Comparison of ENCODE assay signal across 1 cellular context in the genomic region with DNA sequence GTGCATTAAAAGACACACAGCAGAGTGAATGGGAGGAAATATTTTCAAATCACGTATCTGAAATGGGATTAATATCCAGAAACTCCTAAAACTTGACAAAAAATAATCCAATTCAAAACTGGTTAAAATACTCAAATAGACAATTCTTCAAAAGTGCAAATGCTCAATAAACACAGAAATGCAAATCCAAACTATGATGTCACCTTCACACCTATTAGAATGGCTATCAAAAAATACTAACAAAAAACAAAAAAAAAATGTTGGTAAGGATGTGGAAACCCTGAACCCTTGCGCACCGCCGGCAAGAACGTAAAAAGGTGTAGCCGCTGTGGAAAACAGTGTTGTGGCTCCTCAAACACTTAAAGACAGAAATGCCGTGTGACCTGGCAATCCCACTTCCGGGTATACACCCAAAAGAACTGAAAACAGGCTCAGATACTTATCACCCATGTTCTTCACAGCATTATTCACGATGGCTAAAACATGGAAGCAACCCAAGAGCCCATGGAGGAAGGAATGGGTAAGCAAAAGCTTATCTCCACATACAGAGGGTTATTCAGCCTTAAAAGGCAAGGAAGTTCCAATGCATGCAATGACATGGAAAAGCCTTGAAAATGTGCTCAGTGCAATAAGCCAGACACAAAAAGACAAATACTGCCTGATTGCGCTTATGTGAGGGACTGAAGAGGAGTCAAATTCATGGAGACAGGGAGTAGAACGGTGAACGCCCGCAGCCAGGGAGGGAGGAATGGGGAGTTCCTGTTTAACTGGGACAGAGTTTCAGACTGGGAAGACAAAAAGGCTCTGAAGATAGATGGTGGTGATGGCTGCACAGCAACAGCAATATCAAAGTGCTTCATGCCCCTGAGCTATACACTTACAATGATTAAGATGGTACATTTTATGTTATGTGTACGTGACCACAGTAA.
TF ChIP-seq lines count a peak whose summit lies in the region.

No MANE protein-coding gene starts in this region.

TF ChIP-seq in K562, 482 proteins besides CTCF, POLR2A, EP300 and RAD21 (continued from another document and continues in another):
- TF ChIP-seq, protein P1, sequence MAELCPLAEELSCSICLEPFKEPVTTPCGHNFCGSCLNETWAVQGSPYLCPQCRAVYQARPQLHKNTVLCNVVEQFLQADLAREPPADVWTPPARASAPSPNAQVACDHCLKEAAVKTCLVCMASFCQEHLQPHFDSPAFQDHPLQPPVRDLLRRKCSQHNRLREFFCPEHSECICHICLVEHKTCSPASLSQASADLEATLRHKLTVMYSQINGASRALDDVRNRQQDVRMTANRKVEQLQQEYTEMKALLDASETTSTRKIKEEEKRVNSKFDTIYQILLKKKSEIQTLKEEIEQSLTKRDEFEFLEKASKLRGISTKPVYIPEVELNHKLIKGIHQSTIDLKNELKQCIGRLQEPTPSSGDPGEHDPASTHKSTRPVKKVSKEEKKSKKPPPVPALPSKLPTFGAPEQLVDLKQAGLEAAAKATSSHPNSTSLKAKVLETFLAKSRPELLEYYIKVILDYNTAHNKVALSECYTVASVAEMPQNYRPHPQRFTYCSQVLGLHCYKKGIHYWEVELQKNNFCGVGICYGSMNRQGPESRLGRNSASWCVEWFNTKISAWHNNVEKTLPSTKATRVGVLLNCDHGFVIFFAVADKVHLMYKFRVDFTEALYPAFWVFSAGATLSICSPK (IDR thresholded peaks at IDR 0.05; ENCODE audit: borderline replicate concordance): no peak
- TF ChIP-seq, protein P2, sequence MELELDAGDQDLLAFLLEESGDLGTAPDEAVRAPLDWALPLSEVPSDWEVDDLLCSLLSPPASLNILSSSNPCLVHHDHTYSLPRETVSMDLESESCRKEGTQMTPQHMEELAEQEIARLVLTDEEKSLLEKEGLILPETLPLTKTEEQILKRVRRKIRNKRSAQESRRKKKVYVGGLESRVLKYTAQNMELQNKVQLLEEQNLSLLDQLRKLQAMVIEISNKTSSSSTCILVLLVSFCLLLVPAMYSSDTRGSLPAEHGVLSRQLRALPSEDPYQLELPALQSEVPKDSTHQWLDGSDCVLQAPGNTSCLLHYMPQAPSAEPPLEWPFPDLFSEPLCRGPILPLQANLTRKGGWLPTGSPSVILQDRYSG (tag; conservative IDR thresholded peaks at IDR 0.05; ENCODE audit: low read depth): 0 out of 2 replicates have a peak, but pooled peaks have one; percentile 32
- no peak for TF ChIP-seq RFX1 (IDR thresholded peaks at IDR 0.05)
- peak; percentile 44; the same call in 1 of the 2 replicates for TF ChIP-seq GATAD2B (IDR thresholded peaks at IDR 0.05; ENCODE audit: borderline replicate concordance)
- TF ChIP-seq, protein P3, sequence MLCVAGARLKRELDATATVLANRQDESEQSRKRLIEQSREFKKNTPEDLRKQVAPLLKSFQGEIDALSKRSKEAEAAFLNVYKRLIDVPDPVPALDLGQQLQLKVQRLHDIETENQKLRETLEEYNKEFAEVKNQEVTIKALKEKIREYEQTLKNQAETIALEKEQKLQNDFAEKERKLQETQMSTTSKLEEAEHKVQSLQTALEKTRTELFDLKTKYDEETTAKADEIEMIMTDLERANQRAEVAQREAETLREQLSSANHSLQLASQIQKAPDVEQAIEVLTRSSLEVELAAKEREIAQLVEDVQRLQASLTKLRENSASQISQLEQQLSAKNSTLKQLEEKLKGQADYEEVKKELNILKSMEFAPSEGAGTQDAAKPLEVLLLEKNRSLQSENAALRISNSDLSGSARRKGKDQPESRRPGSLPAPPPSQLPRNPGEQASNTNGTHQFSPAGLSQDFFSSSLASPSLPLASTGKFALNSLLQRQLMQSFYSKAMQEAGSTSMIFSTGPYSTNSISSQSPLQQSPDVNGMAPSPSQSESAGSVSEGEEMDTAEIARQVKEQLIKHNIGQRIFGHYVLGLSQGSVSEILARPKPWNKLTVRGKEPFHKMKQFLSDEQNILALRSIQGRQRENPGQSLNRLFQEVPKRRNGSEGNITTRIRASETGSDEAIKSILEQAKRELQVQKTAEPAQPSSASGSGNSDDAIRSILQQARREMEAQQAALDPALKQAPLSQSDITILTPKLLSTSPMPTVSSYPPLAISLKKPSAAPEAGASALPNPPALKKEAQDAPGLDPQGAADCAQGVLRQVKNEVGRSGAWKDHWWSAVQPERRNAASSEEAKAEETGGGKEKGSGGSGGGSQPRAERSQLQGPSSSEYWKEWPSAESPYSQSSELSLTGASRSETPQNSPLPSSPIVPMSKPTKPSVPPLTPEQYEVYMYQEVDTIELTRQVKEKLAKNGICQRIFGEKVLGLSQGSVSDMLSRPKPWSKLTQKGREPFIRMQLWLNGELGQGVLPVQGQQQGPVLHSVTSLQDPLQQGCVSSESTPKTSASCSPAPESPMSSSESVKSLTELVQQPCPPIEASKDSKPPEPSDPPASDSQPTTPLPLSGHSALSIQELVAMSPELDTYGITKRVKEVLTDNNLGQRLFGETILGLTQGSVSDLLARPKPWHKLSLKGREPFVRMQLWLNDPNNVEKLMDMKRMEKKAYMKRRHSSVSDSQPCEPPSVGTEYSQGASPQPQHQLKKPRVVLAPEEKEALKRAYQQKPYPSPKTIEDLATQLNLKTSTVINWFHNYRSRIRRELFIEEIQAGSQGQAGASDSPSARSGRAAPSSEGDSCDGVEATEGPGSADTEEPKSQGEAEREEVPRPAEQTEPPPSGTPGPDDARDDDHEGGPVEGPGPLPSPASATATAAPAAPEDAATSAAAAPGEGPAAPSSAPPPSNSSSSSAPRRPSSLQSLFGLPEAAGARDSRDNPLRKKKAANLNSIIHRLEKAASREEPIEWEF (CRISPR knock-in tag; IDR thresholded peaks at IDR 0.05): no peak
- TF ChIP-seq IFI16 (CRISPR knock-in tag; IDR thresholded peaks at IDR 0.05): no peak
- TF ChIP-seq, protein P4, sequence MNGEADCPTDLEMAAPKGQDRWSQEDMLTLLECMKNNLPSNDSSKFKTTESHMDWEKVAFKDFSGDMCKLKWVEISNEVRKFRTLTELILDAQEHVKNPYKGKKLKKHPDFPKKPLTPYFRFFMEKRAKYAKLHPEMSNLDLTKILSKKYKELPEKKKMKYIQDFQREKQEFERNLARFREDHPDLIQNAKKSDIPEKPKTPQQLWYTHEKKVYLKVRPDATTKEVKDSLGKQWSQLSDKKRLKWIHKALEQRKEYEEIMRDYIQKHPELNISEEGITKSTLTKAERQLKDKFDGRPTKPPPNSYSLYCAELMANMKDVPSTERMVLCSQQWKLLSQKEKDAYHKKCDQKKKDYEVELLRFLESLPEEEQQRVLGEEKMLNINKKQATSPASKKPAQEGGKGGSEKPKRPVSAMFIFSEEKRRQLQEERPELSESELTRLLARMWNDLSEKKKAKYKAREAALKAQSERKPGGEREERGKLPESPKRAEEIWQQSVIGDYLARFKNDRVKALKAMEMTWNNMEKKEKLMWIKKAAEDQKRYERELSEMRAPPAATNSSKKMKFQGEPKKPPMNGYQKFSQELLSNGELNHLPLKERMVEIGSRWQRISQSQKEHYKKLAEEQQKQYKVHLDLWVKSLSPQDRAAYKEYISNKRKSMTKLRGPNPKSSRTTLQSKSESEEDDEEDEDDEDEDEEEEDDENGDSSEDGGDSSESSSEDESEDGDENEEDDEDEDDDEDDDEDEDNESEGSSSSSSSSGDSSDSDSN (IDR thresholded peaks at IDR 0.05; ENCODE audit: borderline replicate concordance in 1 of 2, low read depth in 2 of 2, low read length in 2 of 2): 0 out of 4 replicates have a peak, but pooled peaks of 1 of the 2 experiments have one; percentile 19
- TF ChIP-seq SIN3A (IDR thresholded peaks at IDR 0.05; ENCODE audit: borderline replicate concordance in 2 of 2, control insufficient read depth in 1 of 2, low read depth in 2 of 2, low read length in 2 of 2): no peak
- no peak for TF ChIP-seq TAF7 (tag; IDR thresholded peaks at IDR 0.05)
- no peak for TF ChIP-seq KAT2B (IDR thresholded peaks at IDR 0.05; ENCODE audit: low read depth, low read length)
- TF ChIP-seq, protein P5, sequence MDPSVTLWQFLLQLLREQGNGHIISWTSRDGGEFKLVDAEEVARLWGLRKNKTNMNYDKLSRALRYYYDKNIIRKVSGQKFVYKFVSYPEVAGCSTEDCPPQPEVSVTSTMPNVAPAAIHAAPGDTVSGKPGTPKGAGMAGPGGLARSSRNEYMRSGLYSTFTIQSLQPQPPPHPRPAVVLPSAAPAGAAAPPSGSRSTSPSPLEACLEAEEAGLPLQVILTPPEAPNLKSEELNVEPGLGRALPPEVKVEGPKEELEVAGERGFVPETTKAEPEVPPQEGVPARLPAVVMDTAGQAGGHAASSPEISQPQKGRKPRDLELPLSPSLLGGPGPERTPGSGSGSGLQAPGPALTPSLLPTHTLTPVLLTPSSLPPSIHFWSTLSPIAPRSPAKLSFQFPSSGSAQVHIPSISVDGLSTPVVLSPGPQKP (CRISPR knock-in tag; IDR thresholded peaks at IDR 0.05): no peak
- TF ChIP-seq, protein P6, sequence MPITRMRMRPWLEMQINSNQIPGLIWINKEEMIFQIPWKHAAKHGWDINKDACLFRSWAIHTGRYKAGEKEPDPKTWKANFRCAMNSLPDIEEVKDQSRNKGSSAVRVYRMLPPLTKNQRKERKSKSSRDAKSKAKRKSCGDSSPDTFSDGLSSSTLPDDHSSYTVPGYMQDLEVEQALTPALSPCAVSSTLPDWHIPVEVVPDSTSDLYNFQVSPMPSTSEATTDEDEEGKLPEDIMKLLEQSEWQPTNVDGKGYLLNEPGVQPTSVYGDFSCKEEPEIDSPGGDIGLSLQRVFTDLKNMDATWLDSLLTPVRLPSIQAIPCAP (CRISPR knock-in tag; IDR thresholded peaks at IDR 0.05; ENCODE audit: borderline replicate concordance): no peak
- TF ChIP-seq, protein P7, sequence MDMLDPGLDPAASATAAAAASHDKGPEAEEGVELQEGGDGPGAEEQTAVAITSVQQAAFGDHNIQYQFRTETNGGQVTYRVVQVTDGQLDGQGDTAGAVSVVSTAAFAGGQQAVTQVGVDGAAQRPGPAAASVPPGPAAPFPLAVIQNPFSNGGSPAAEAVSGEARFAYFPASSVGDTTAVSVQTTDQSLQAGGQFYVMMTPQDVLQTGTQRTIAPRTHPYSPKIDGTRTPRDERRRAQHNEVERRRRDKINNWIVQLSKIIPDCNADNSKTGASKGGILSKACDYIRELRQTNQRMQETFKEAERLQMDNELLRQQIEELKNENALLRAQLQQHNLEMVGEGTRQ (CRISPR knock-in tag; IDR thresholded peaks at IDR 0.05): no peak
- peak; percentile 44; the same call in 1 of the 2 replicates for TF ChIP-seq GABPB1 (CRISPR knock-in tag; IDR thresholded peaks at IDR 0.05)
- TF ChIP-seq SNIP1 (IDR thresholded peaks at IDR 0.05; ENCODE audit: low read depth): no peak
- TF ChIP-seq ZSCAN32 (CRISPR knock-in tag; IDR thresholded peaks at IDR 0.05): no peak
- TF ChIP-seq IRF2 (CRISPR knock-in tag; IDR thresholded peaks at IDR 0.05): no peak
- no peak for TF ChIP-seq ZBED1 (IDR thresholded peaks at IDR 0.05)
- no peak for TF ChIP-seq SMAD1 (IDR thresholded peaks at IDR 0.05; ENCODE audit: low read depth, low read length, partially characterized antibody)
- peak; percentile 85 for TF ChIP-seq GATA2 (CRISPR knock-in tag; IDR thresholded peaks at IDR 0.05)
- TF ChIP-seq, protein P8, sequence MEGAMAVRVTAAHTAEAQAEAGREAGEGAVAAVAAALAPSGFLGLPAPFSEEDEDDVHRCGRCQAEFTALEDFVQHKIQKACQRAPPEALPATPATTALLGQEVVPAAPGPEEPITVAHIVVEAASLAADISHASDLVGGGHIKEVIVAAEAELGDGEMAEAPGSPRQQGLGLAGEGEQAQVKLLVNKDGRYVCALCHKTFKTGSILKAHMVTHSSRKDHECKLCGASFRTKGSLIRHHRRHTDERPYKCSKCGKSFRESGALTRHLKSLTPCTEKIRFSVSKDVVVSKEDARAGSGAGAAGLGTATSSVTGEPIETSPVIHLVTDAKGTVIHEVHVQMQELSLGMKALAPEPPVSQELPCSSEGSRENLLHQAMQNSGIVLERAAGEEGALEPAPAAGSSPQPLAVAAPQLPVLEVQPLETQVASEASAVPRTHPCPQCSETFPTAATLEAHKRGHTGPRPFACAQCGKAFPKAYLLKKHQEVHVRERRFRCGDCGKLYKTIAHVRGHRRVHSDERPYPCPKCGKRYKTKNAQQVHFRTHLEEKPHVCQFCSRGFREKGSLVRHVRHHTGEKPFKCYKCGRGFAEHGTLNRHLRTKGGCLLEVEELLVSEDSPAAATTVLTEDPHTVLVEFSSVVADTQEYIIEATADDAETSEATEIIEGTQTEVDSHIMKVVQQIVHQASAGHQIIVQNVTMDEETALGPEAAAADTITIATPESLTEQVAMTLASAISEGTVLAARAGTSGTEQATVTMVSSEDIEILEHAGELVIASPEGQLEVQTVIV (CRISPR knock-in tag; IDR thresholded peaks at IDR 0.05; ENCODE audit: borderline replicate concordance): no peak
- TF ChIP-seq, protein P9, sequence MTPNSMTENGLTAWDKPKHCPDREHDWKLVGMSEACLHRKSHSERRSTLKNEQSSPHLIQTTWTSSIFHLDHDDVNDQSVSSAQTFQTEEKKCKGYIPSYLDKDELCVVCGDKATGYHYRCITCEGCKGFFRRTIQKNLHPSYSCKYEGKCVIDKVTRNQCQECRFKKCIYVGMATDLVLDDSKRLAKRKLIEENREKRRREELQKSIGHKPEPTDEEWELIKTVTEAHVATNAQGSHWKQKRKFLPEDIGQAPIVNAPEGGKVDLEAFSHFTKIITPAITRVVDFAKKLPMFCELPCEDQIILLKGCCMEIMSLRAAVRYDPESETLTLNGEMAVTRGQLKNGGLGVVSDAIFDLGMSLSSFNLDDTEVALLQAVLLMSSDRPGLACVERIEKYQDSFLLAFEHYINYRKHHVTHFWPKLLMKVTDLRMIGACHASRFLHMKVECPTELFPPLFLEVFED (CRISPR knock-in tag; conservative IDR thresholded peaks at IDR 0.05): no peak
- TF ChIP-seq, protein P10, sequence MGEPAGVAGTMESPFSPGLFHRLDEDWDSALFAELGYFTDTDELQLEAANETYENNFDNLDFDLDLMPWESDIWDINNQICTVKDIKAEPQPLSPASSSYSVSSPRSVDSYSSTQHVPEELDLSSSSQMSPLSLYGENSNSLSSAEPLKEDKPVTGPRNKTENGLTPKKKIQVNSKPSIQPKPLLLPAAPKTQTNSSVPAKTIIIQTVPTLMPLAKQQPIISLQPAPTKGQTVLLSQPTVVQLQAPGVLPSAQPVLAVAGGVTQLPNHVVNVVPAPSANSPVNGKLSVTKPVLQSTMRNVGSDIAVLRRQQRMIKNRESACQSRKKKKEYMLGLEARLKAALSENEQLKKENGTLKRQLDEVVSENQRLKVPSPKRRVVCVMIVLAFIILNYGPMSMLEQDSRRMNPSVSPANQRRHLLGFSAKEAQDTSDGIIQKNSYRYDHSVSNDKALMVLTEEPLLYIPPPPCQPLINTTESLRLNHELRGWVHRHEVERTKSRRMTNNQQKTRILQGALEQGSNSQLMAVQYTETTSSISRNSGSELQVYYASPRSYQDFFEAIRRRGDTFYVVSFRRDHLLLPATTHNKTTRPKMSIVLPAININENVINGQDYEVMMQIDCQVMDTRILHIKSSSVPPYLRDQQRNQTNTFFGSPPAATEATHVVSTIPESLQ (CRISPR knock-in tag; IDR thresholded peaks at IDR 0.05): no peak
- TF ChIP-seq PTRF (tag; IDR thresholded peaks at IDR 0.05): no peak
- no peak for TF ChIP-seq ZNF324 (CRISPR knock-in tag; IDR thresholded peaks at IDR 0.05)
- TF ChIP-seq SIN3B (IDR thresholded peaks at IDR 0.05; ENCODE audit: low read depth): no peak
- TF ChIP-seq ZNF232 (CRISPR knock-in tag; IDR thresholded peaks at IDR 0.05): no peak
- no peak for TF ChIP-seq FOS (IDR thresholded peaks at IDR 0.05; ENCODE audit: extremely low read depth, insufficient read length)
- peak; percentile 66; the same call in 1 of the 2 replicates for TF ChIP-seq ETV5 (CRISPR knock-in tag; IDR thresholded peaks at IDR 0.05; ENCODE audit: low read depth)
- no peak for TF ChIP-seq CREBBP (IDR thresholded peaks at IDR 0.05; ENCODE audit: low read depth, low read length)
- TF ChIP-seq COPS2 (conservative IDR thresholded peaks at IDR 0.05): no peak
